27 cellular contexts compared by ENCODE assay signal in genomic region chr14:94722397-94722796, GRCh38. TPM values are rescaled to one million over a fixed set of nuclear protein-coding genes. Genes with fewer than 3 reads are reported as not detected.
"Had no signal": no experiment of that assay in that cellular context is flagged by ENCODE, and none has a peak within 500 bp of the region (broad histone marks: within the 10 kb centered on the region; RNA-seq: fewer than 3 reads in every experiment).

No MANE protein-coding gene starts in this region.

- H3K27ac Mint-ChIP-seq: IgD-negative memory B cell, T-cell had no signal

- DNase-seq: KBM-7; MV-4-11; NCI-H1048; NCI-H1105; NCI-H1417; NCI-H1436 treated with DMSO at 0.1 percent for 48 hours; NCI-H1694; NCI-H187 treated with DMSO at 0.1 percent for 48 hours; NCI-H2029 treated with DMSO at 0.1 percent for 48 hours; NCI-H2171 treated with DMSO at 0.1 percent for 48 hours; NCI-H345; NCI-H446 treated with DMSO at 0.1 percent for 48 hours; NCI-H510A treated with DMSO at 0.1 percent for 48 hours; NCI-H526; NK-92 treated with Interleukin-12 subunit alpha and Interleukin-12 subunit beta, amount 100 ng/mL, for 24 hours; PC-3; SHP77; SK-N-SH; SW 1271; T-cell had no signal

- H3K27ac ChIP-seq: HL-60, RWPE1 had no signal

- H3K4me2 ChIP-seq: SK-N-SH had no signal

- H3K9me3 ChIP-seq: SK-N-SH had no signal

- H3K36me3 Mint-ChIP-seq: IgD-negative memory B cell, T-cell had no signal

- H3K9me3 Mint-ChIP-seq: IgD-negative memory B cell, T-cell had no signal

- H3K4me1 Mint-ChIP-seq: IgD-negative memory B cell had no signal

- ATAC-seq: Panc1, PC-3, T-cell had no signal

- H3K4me3 Mint-ChIP-seq: IgD-negative memory B cell, T-cell had no signal

- H3K9ac ChIP-seq: SK-N-SH had no signal

RNA-seq across cellular contexts. Expression of gene GSC, which starts 47.5 kb away (rescaled TPM):
- total RNA-seq: MCF 10A, OCI-LY7, PC-3, SK-MEL-5 had no signal
- polyA plus RNA-seq: IgD-negative memory B cell had no signal
